Comparison of ENCODE assay signal across 8 cellular contexts in genomic region chr5:68288756-68289134, GRCh38.
DNase-seq lines count a peak whose midpoint lies in the region; FAIRE-seq and TF ChIP-seq lines count a peak whose summit lies in the region.

No MANE protein-coding gene starts in this region.

- TF ChIP-seq POLR2A in H1 (IDR thresholded peaks at IDR 0.05; ENCODE audit: control extremely low read depth in 1 of 2, low read depth in 2 of 2, low read length in 2 of 2), result no peak

- no peak overlapping the region for H3K56ac ChIP-seq in H1 (replicated peaks; ENCODE audit: insufficient read length, low read depth, low read length)

- H3K4me1 ChIP-seq in OCI-LY3 (ENCODE audit: low read length) (peaks cover 9% of the 10 kb centered on the region), H1 (replicated peaks in 1 of 4; ENCODE audit: control insufficient read depth in 3 of 4, insufficient read depth in 4 of 4, low read length in 3 of 4) (peaks cover 3 to 7% (median 5%) of the 10 kb centered on the region in 4 experiments; a peak in 5 of 7 replicates), muscle layer of colon (ENCODE audit: insufficient read depth, low read length) (peaks cover 83% of the 10 kb centered on the region), HAP-1 (no peaks in the 10 kb centered on the region)

- POLR2A ChIA-PET in H1 (lab: Charles Lee; ENCODE audit: partially characterized antibody), result no interaction called here

- H2AFZ ChIP-seq in OCI-LY3 (ENCODE audit: low read depth, low read length), result no peak overlapping the region
- H2AFZ ChIP-seq in H1 (ENCODE audit: low read length), result peak overlapping the region; percentile 64; the same call in 1 of the 2 replicates

- H3K27me3 ChIP-seq in H7 (ENCODE audit: control insufficient read depth, insufficient read depth, low read length), result no peaks in the 10 kb centered on the region
- no peaks in the 10 kb centered on the region for H3K27me3 ChIP-seq in OCI-LY3 (ENCODE audit: low read depth, low read length)
- no peaks in the 10 kb centered on the region for H3K27me3 ChIP-seq in H1 (replicated peaks in 1 of 4; ENCODE audit: control insufficient read depth in 3 of 4, extremely low read depth in 1 of 4, insufficient read depth in 3 of 4, low read length in 3 of 4)
- no peaks in the 10 kb centered on the region for H3K27me3 ChIP-seq in muscle layer of colon (ENCODE audit: control insufficient read depth in 1 of 2, insufficient read depth in 2 of 2, low read length in 2 of 2)
- H3K27me3 ChIP-seq in HAP-1 (ENCODE audit: low read depth), result no peaks in the 10 kb centered on the region

- H3K4ac ChIP-seq in H1 (replicated peaks; ENCODE audit: insufficient read length, low read depth, low read length), result no peak overlapping the region

- H4K91ac ChIP-seq in H1 (replicated peaks; ENCODE audit: insufficient read length, low read length), result no peak overlapping the region

- no peak overlapping the region for H2BK120ac ChIP-seq in H1 (replicated peaks; ENCODE audit: low read depth, low read length)

- DNase-seq in H7, result peak; percentile 34
- peak in 1 of 2 experiments; percentile 54 for DNase-seq in H1 (ENCODE audit: low read depth in 1 of 2, low spot score in 2 of 2)
- DNase-seq in HAP-1 (ENCODE audit: low spot score in 2 of 2), result no peak
- DNase-seq in NCI-H748 treated with DMSO at 0.1 percent for 48 hours (lab: John Stamatoyannopoulos, UW), result no peak
- DNase-seq in NCI-H69 (lab: John Stamatoyannopoulos, UW), result no peak

- no peak overlapping the region for H2BK5ac ChIP-seq in H1 (ENCODE audit: low read depth, low read length)

- H2BK20ac ChIP-seq in H1 (ENCODE audit: low read length), result 0 out of 2 replicates have a peak overlapping the region, but pooled peaks have one; percentile 62

- 0 out of 2 replicates have a peak, but pooled peaks cover 3% of the 10 kb centered on the region for H4K20me1 ChIP-seq in OCI-LY3 (ENCODE audit: insufficient read depth, low read length)
- H4K20me1 ChIP-seq in H1 (replicated peaks in 1 of 2; ENCODE audit: control insufficient read depth in 1 of 2, insufficient read depth in 2 of 2, low read length in 2 of 2), result no peaks in the 10 kb centered on the region

- FAIRE-seq in H1 (lab: Jason Lieb, UNC), result no peak

- CTCF ChIA-PET in H1 (lab: Charles Lee; ENCODE audit: partially characterized antibody), result interaction anchor here (1.2 to 1.3 kb wide), 3 partner anchors 10 to 735 kb away, joined by 3 read pairs; no protein-coding TSS in a partner anchor

- no peak overlapping the region for H3K27ac ChIP-seq in OCI-LY3 (ENCODE audit: low read length)
- H3K27ac ChIP-seq in H1 (ENCODE audit: low read depth, low read length), result no peak overlapping the region
- peak overlapping the region; percentile 83 for H3K27ac ChIP-seq in muscle layer of colon (ENCODE audit: low read depth, low read length)

- TF ChIP-seq RAD21 in H1 (IDR thresholded peaks at IDR 0.05 in 1 of 2, conservative IDR thresholded peaks at IDR 0.05 in 1 of 2; ENCODE audit: low read depth in 2 of 2, low read length in 2 of 2), result no peak

- TF ChIP-seq CTCF in OCI-LY3 (IDR thresholded peaks at IDR 0.05; ENCODE audit: low read depth, low read length) (no peak), H1 (IDR thresholded peaks at IDR 0.05; ENCODE audit: control extremely low read depth in 1 of 3, insufficient read depth in 1 of 3, low read depth in 1 of 3, low read length in 3 of 3) (no peak)

- TF ChIP-seq EP300 in H1 (IDR thresholded peaks at IDR 0.05; ENCODE audit: borderline replicate concordance in 1 of 2, low read depth in 2 of 2, low read length in 2 of 2), result no peak

- H3K36me3 ChIP-seq in H7 (replicated peaks; ENCODE audit: control insufficient read depth, insufficient read depth, low read length) (no peaks in the 10 kb centered on the region), OCI-LY3 (replicated peaks; ENCODE audit: low read depth, low read length) (peaks cover 5% of the 10 kb centered on the region), H1 (ENCODE audit: control insufficient read depth in 2 of 4, insufficient read depth in 4 of 4, low read length in 3 of 4) (peaks cover 0 to 5% (median 1%) of the 10 kb centered on the region in 4 experiments; a peak in 1 of 8 replicates), muscle layer of colon (ENCODE audit: insufficient read depth, low read length) (peaks cover 23% of the 10 kb centered on the region), HAP-1 (replicated peaks) (no peaks in the 10 kb centered on the region)

- peak overlapping the region; percentile 38; the same call in 1 of the 2 replicates for H3K18ac ChIP-seq in H1 (ENCODE audit: extremely low read depth, low read length)

- H3K79me1 ChIP-seq in H1 (ENCODE audit: low read depth, low read length), result no peaks in the 10 kb centered on the region

- peaks cover 8% of the 10 kb centered on the region for H3K23me2 ChIP-seq in H1 (ENCODE audit: low read depth, low read length)

- peak overlapping the region; percentile 16 for H4K5ac ChIP-seq in H1 (ENCODE audit: insufficient read length, low read depth, low read length)

- H4K8ac ChIP-seq in H1 (ENCODE audit: extremely low read depth, insufficient read depth, low read length), result no peak overlapping the region

- in situ Hi-C loops in HAP-1 (cut with MboI; ENCODE audit: low sequenced_read_pairs), result loop anchor here (10.0 kb wide), 1 partner anchor 166 kb away; no protein-coding TSS in a partner anchor

- WGBS in H1 (ENCODE audit: extremely low coverage in 1 of 2, insufficient coverage in 1 of 2, insufficient read length in 1 of 2, insufficient replicate concordance in 2 of 2, low coverage in 1 of 2, low lambda C conversion rate in 2 of 2, missing lambda C conversion rate in 1 of 2), 2 experiments, result 11% methylated on average over 9 of the region's 9 CpGs; no CpG with 5 or more reads in 1 of the 2 experiments

- peak overlapping the region; percentile 77 for H2BK12ac ChIP-seq in H1 (ENCODE audit: low read depth, low read length)

- H3K23ac ChIP-seq in H1 (ENCODE audit: insufficient read length), result no peak overlapping the region

- H3K14ac ChIP-seq in H1 (ENCODE audit: insufficient read length), result no peak overlapping the region

- peak overlapping the region; percentile 69; the same call in 1 of the 2 replicates for H3K4me3 ChIP-seq in GM08714 (ENCODE audit: low read length)
- H3K4me3 ChIP-seq in H7 (ENCODE audit: insufficient read depth, low read depth, low read length), result peak overlapping the region; percentile 32
- H3K4me3 ChIP-seq in OCI-LY3 (ENCODE audit: low read length), result peak overlapping the region; percentile 86
- H3K4me3 ChIP-seq in H1 (ENCODE audit: extremely low read depth in 1 of 4, insufficient read depth in 2 of 4, low read depth in 3 of 4, low read length in 4 of 4), result peak overlapping the region; percentile 59 to 72 (median 65)
- H3K4me3 ChIP-seq in muscle layer of colon (ENCODE audit: low read depth in 1 of 2, low read length in 2 of 2), result peak overlapping the region; percentile 51 to 66
- H3K4me3 ChIP-seq in HAP-1, result no peak overlapping the region

- no peaks in the 10 kb centered on the region; the same call in 1 of the 2 replicates for H3K79me2 ChIP-seq in OCI-LY3 (ENCODE audit: low read length)
- H3K79me2 ChIP-seq in H1 (ENCODE audit: control insufficient read depth in 1 of 2, insufficient read depth in 2 of 2, low read length in 2 of 2), result no peaks in the 10 kb centered on the region

- H3K9me3 ChIP-seq in OCI-LY3 (ENCODE audit: insufficient read depth, low read length), result no peaks in the 10 kb centered on the region
- H3K9me3 ChIP-seq in H1 (ENCODE audit: insufficient read depth in 2 of 2, low read depth in 1 of 2, low read length in 1 of 2), result no peaks in the 10 kb centered on the region
- no peaks in the 10 kb centered on the region for H3K9me3 ChIP-seq in muscle layer of colon (ENCODE audit: low read length)
- H3K9me3 ChIP-seq in HAP-1, result no peaks in the 10 kb centered on the region

- H3K4me2 ChIP-seq in OCI-LY3 (ENCODE audit: low read length), result peak overlapping the region; percentile 82
- H3K4me2 ChIP-seq in H1 (ENCODE audit: insufficient read depth in 1 of 2, low read depth in 2 of 2, low read length in 2 of 2), result peak overlapping the region; percentile 85 to 88

- no peak overlapping the region for H2AK5ac ChIP-seq in H1 (ENCODE audit: low read depth, low read length)

- H3K9ac ChIP-seq in OCI-LY3 (ENCODE audit: low read length) (peak overlapping the region; percentile 62; the same call in 1 of the 2 replicates), H1 (replicated peaks in 1 of 4; ENCODE audit: extremely low read depth in 1 of 4, low read depth in 3 of 4, low read length in 3 of 4) (peak overlapping the region in 3 of 4 experiments; percentile 18 to 31 (median 29); a peak in 4 of 7 replicates), muscle layer of colon (ENCODE audit: low read length) (peak overlapping the region; percentile 83)

- no peak overlapping the region for H2BK15ac ChIP-seq in H1 (ENCODE audit: low read length)

TF ChIP-seq in H1, 55 proteins besides CTCF, POLR2A, EP300 and RAD21:
- no peak for TF ChIP-seq NANOG (IDR thresholded peaks at IDR 0.05; ENCODE audit: insufficient read depth, low read depth, low read length, poor library complexity, severe bottlenecking)
- TF ChIP-seq ASH2L (IDR thresholded peaks at IDR 0.05; ENCODE audit: low read length), result peak; percentile 6
TF ChIP-seq in H1: peak in this region for 1.

Comparison
In these comparisons a context has a peak if more than half of its experiments do, and no peak if none do; other contexts are left out.
1. H3K9ac ChIP-seq: peak in every context shown above with its lines; median percentile 83 in muscle layer of colon; 62 in OCI-LY3; 29 in H1.